8 cellular contexts compared by ENCODE assay signal in the genomic region with DNA sequence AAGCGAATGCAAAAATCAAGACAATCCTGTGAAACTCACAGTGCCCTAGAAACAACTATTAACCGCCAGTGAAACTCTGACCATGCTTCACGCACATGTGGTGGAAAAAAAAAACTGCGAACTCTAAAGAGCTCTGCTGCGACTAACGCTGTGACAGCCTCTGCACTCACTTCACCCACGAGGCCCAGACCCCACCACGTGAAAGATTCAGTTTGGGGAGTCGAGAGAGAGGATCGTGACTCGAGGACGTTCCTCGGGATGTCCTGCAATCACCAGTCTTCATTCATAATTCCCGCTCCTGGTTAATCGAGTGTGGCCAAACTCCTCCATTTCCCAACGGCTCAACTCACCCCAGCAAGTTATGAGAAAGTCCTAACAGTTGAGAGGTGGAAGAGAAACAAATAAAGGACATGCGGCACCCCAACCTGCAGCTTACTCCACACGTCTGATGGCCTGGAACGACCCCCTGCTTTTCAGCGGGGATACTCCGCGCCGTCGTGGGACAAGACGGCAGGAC. TPM values are rescaled to one million over a fixed set of nuclear protein-coding genes. Genes with fewer than 3 reads are reported as not detected.
DNase-seq lines count a peak whose midpoint lies in the region; ATAC-seq and TF ChIP-seq lines count a peak whose summit lies in the region.

No MANE protein-coding gene starts in this region.

- H3K4me3 Mint-ChIP-seq in endothelial cell (ENCODE audit: unreplicated experiment) (peak overlapping the region; percentile 95), neural crest cell (peak overlapping the region; percentile 95)

- ATAC-seq in thoracic aorta (ENCODE audit: insufficient number of reproducible peaks, low FRiP score, low read depth): no peak

- peak overlapping the region; percentile 83 for H3K27ac Mint-ChIP-seq in endothelial cell (ENCODE audit: unreplicated experiment)
- peak overlapping the region; percentile 93 for H3K27ac Mint-ChIP-seq in neural crest cell (ENCODE audit: unreplicated experiment)

- no peaks in the 10 kb centered on the region for H3K9me3 ChIP-seq in thoracic aorta

- peaks cover 21 to 52% of the 10 kb centered on the region in 2 donors for H3K4me1 ChIP-seq in thoracic aorta (ENCODE audit: control insufficient read depth in 1 of 2, low read depth in 2 of 2)

- H3K4me1 Mint-ChIP-seq in endothelial cell (ENCODE audit: unreplicated experiment) (peaks cover 26% of the 10 kb centered on the region), neural crest cell (peaks cover 43% of the 10 kb centered on the region)

- no peak for TF ChIP-seq CTCF in AG10803 (conservative IDR thresholded peaks at IDR 0.05; ENCODE audit: low read length)
- TF ChIP-seq CTCF in endothelial cell (IDR thresholded peaks at IDR 0.05; ENCODE audit: unreplicated experiment): no peak
- TF ChIP-seq CTCF in neural crest cell (conservative IDR thresholded peaks at IDR 0.05): no peak
- no peak for TF ChIP-seq CTCF in thoracic aorta (IDR thresholded peaks at IDR 0.05)

- peaks cover 13% of the 10 kb centered on the region for H3K36me3 Mint-ChIP-seq in endothelial cell (ENCODE audit: low read depth, unreplicated experiment)
- peaks cover 20% of the 10 kb centered on the region for H3K36me3 Mint-ChIP-seq in neural crest cell (ENCODE audit: low read depth)

- H3K9me3 Mint-ChIP-seq in endothelial cell (ENCODE audit: unreplicated experiment): no peaks in the 10 kb centered on the region
- H3K9me3 Mint-ChIP-seq in neural crest cell: no peaks in the 10 kb centered on the region

- peak overlapping the region; percentile 93 for H3K4me3 ChIP-seq in AG10803 (ENCODE audit: low read length)
- H3K4me3 ChIP-seq in thoracic aorta: peak overlapping the region; percentile 95

- H3K36me3 ChIP-seq in thoracic aorta: peaks cover 11% of the 10 kb centered on the region

- H3K27ac ChIP-seq in thoracic aorta: peak overlapping the region; percentile 81 to 96

- no peaks in the 10 kb centered on the region for H3K27me3 ChIP-seq in thoracic aorta (replicated peaks; ENCODE audit: insufficient read depth)

- peaks cover 14% of the 10 kb centered on the region for H3K27me3 Mint-ChIP-seq in endothelial cell (ENCODE audit: unreplicated experiment)
- H3K27me3 Mint-ChIP-seq in neural crest cell (ENCODE audit: low read depth): no peaks in the 10 kb centered on the region

- DNase-seq in AG10803 (ENCODE audit: low read depth) (no peak), HK-2 (ENCODE audit: unreplicated experiment) (peak; percentile 17), endothelial cell (ENCODE audit: low spot score) (no peak), neural crest cell (ENCODE audit: low read depth, low spot score) (no peak), thoracic aorta (ENCODE audit: low spot score) (no peak), MV-4-11 (lab: John Stamatoyannopoulos, UW) (no peak), NCI-H1436 treated with DMSO at 0.1 percent for 48 hours (lab: John Stamatoyannopoulos, UW) (no peak)
- DNase-seq in activated CD4-positive, alpha-beta T cell treated with anti-CD3 and anti-CD28 coated beads, Interleukin-2, amount 50 U/mL, for 1 hour: peak; percentile 24

RNA-seq across cellular contexts. Expression of a gene that starts 1.1 kb away (rescaled TPM):
- 169 TPM for total RNA-seq in endothelial cell (ENCODE audit: unreplicated experiment)
- total RNA-seq in neural crest cell: 370 and 378 TPM in 2 replicates
- total RNA-seq in thoracic aorta: 100 to 1,000 TPM; 143 to 274 TPM

Comparison
In these comparisons a context has a peak if more than half of its experiments do, and no peak if none do; other contexts are left out.
1. DNase-seq: peak in HK-2 (single experiment) and activated CD4-positive, alpha-beta T cell treated with anti-CD3 and anti-CD28 coated beads, Interleukin-2, amount 50 U/mL, for 1 hour (single experiment); none in AG10803 (single experiment), endothelial cell (single experiment), neural crest cell (single experiment), thoracic aorta (single experiment), MV-4-11 (single experiment) and NCI-H1436 treated with DMSO at 0.1 percent for 48 hours (single experiment).